In the genomic region with DNA sequence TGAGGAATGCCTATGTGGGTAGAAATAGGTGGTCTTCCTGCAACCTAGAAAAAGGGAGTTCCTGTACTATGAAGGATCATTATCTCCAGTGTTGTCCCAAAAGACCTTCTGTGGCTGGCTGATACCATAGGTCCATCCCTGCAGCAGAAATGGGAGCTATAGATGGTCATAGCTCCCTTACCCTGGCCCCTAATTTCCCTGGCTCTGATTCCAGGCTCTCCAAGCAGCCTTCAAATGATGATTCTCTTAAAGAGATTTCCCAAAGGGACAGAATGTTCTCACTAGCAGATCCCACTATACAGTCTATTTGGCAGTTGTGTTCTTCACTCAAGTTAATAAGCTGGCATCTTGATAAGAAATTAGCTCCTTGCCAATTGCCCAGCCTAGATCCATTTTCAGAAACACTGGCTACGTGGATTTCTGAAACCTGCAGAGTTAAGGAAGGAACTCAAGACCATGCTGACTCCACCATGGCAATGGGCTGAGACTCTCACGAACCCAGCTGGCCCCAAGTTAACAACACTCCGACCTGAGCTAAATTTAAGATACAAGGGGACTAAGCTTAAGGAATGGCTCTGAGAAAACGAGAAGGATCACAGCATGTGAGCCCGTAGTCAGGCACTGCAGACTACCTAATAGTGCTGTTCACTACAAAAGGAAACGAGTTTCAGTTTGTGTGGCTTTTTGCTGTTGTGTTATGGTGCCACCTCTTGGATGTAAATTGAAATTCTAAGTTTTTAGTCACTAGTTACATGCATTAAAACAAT, we compare ENCODE assay signal across 8 cellular contexts. TPM values are rescaled to one million over a fixed set of nuclear protein-coding genes. Genes with fewer than 3 reads are reported as not detected.
DNase-seq lines count a peak whose midpoint lies in the region; ATAC-seq and TF ChIP-seq lines count a peak whose summit lies in the region.

No MANE protein-coding gene starts in this region.

- BruUV-seq in mammary epithelial cell (replicated peaks; lab: Mats Ljungman, UMichigan): no TSS peak

- in situ Hi-C loops in SK-MEL-5 (cut with HindIII; ENCODE audit: low pct_unique_long_range_greater_than_20kb, low sequenced_read_pairs) (no loop called here), mammary epithelial cell (cut with MboI; ENCODE audit: low sequenced_read_pairs in 2 of 2) (loop anchor here (10.0 kb wide), 2 partner anchors 155 to 465 kb away; no protein-coding TSS in a partner anchor)

- WGBS in mammary epithelial cell (ENCODE audit: low coverage, missing lambda C conversion rate): 4% methylated on average over 6 of the region's 6 CpGs

- H3K9ac ChIP-seq in DND-41 (ENCODE audit: low read depth, low read length) (no peak overlapping the region), mammary epithelial cell (ENCODE audit: insufficient read depth, low read length) (no peak overlapping the region)

- no peaks in the 10 kb centered on the region for H3K79me2 ChIP-seq in DND-41 (ENCODE audit: insufficient read depth, low read length)
- no peaks in the 10 kb centered on the region for H3K79me2 ChIP-seq in mammary epithelial cell (ENCODE audit: insufficient read depth, low read length)

- no peaks in the 10 kb centered on the region for H3K9me3 Mint-ChIP-seq in stimulated activated naive CD8-positive, alpha-beta T cell treated with anti-CD3 and anti-CD28 coated beads, Interleukin-15, amount 100 ng/mL, for 72 hours

- H3K4me1 ChIP-seq in DND-41 (ENCODE audit: insufficient read depth, low read length) (no peaks in the 10 kb centered on the region), mammary epithelial cell (ENCODE audit: insufficient read depth, low read length) (peaks cover 4% of the 10 kb centered on the region)

- H3K27ac ChIP-seq in DND-41 (ENCODE audit: low read length) (no peak overlapping the region), mammary epithelial cell (ENCODE audit: insufficient read depth, low read depth, low read length) (no peak overlapping the region)

- H3K9me3 ChIP-seq in DND-41 (ENCODE audit: insufficient read depth, low read length, severe bottlenecking) (no peaks in the 10 kb centered on the region), mammary epithelial cell (replicated peaks; ENCODE audit: insufficient read depth, low read length) (no peaks in the 10 kb centered on the region)

- no peaks in the 10 kb centered on the region for H3K27me3 Mint-ChIP-seq in stimulated activated naive CD8-positive, alpha-beta T cell treated with anti-CD3 and anti-CD28 coated beads, Interleukin-15, amount 100 ng/mL, for 72 hours

- dilution Hi-C loops in mammary epithelial cell (cut with HindIII; ENCODE audit: low sequenced_read_pairs): no loop called here

- H4K20me1 ChIP-seq in DND-41 (ENCODE audit: insufficient read depth, low read length) (no peaks in the 10 kb centered on the region), mammary epithelial cell (ENCODE audit: insufficient read depth, low read length) (no peaks in the 10 kb centered on the region)

- CTCF ChIA-PET in mammary epithelial cell (lab: Charles Lee; ENCODE audit: low non-redundant PET): interaction anchor here (0.7 kb wide), 1 partner anchor 469 kb away, joined by 5 read pairs; no protein-coding TSS in a partner anchor

- peak overlapping the region; percentile 64 to 68 for H3K4me3 Mint-ChIP-seq in stimulated activated naive CD8-positive, alpha-beta T cell treated with anti-CD3 and anti-CD28 coated beads, Interleukin-15, amount 100 ng/mL, for 72 hours

- intact Hi-C loops in mammary epithelial cell (cut with micrococcal nuclease): loop anchor here (1.0 to 10.0 kb wide), 5 partner anchors 151 to 413 kb away; no protein-coding TSS in a partner anchor

- H3K27me3 ChIP-seq in DND-41 (ENCODE audit: insufficient read depth, low read length, poor library complexity): no peaks in the 10 kb centered on the region
- H3K27me3 ChIP-seq in mammary epithelial cell (ENCODE audit: insufficient read depth, low read length): no peaks in the 10 kb centered on the region

- no peak overlapping the region for H3K4me3 ChIP-seq in DND-41 (ENCODE audit: low read depth in 1 of 2, low read length in 2 of 2)
- H3K4me3 ChIP-seq in Jurkat, Clone E6-1 (ENCODE audit: low read length): peak overlapping the region; percentile 35
- H3K4me3 ChIP-seq in mammary epithelial cell (replicated peaks in 1 of 3; ENCODE audit: insufficient read depth in 1 of 3, low read depth in 2 of 3, low read length in 3 of 3): peak overlapping the region; percentile 15 to 39 (median 38)

- peak overlapping the region in 1 of 2 donors; percentile 88 for H3K27ac Mint-ChIP-seq in stimulated activated naive CD8-positive, alpha-beta T cell treated with anti-CD3 and anti-CD28 coated beads, Interleukin-15, amount 100 ng/mL, for 72 hours

- TF ChIP-seq CTCF in DND-41 (IDR thresholded peaks at IDR 0.05; ENCODE audit: borderline replicate concordance, extremely low read depth, low read length, poor library complexity, severe bottlenecking): peak; percentile 53
- TF ChIP-seq CTCF in mammary epithelial cell (conservative IDR thresholded peaks at IDR 0.05 in 1 of 2, IDR thresholded peaks at IDR 0.05 in 1 of 2; ENCODE audit: extremely low read depth in 1 of 2, insufficient read depth in 1 of 2, low read depth in 1 of 2, low read length in 2 of 2): peak; percentile 49 to 64

- H3K4me2 ChIP-seq in DND-41 (ENCODE audit: insufficient read depth, low read length) (no peak overlapping the region), mammary epithelial cell (ENCODE audit: insufficient read depth, low read depth, low read length) (peak overlapping the region; percentile 66)

- H3K36me3 ChIP-seq in DND-41 (ENCODE audit: insufficient read depth, low read length) (0 out of 2 replicates have a peak, but pooled peaks cover 2% of the 10 kb centered on the region), mammary epithelial cell (ENCODE audit: insufficient read depth, low read length) (peaks cover 5% of the 10 kb centered on the region)

- no peak overlapping the region for H2AFZ ChIP-seq in DND-41 (ENCODE audit: low read depth, low read length)
- H2AFZ ChIP-seq in mammary epithelial cell (ENCODE audit: low read depth, low read length): peak overlapping the region; percentile 64

- peaks cover 8% of the 10 kb centered on the region for H3K4me1 Mint-ChIP-seq in stimulated activated naive CD8-positive, alpha-beta T cell treated with anti-CD3 and anti-CD28 coated beads, Interleukin-15, amount 100 ng/mL, for 72 hours

- DNase-seq in DND-41: peak; percentile 20
- peak; percentile 77 for DNase-seq in Jurkat, Clone E6-1 (ENCODE audit: low read depth, low spot score)
- peak; percentile 69 for DNase-seq in SK-MEL-5 (ENCODE audit: low read depth, low spot score)
- peak; percentile 63 for DNase-seq in mammary epithelial cell
- peak; percentile 36 for DNase-seq in kidney glomerular epithelial cell (lab: John Stamatoyannopoulos, UW)
- peak; percentile 26 to 35 for DNase-seq in stimulated activated naive CD8-positive, alpha-beta T cell treated with anti-CD3 and anti-CD28 coated beads, Interleukin-15, amount 100 ng/mL, for 72 hours

- ATAC-seq in DND-41 (ENCODE audit: insufficient read depth, low read depth) (peak; percentile 81), GM19455 (IDR thresholded peaks at IDR 0.05; ENCODE audit: unreplicated experiment) (peak; percentile 73), HG02571 (IDR thresholded peaks at IDR 0.05; ENCODE audit: unreplicated experiment) (no peak)
- peak; percentile 93 for ATAC-seq in stimulated activated naive CD8-positive, alpha-beta T cell treated with anti-CD3 and anti-CD28 coated beads, Interleukin-15, amount 100 ng/mL, for 72 hours

RNA-seq across cellular contexts. Expression of gene C15orf40, which starts 11.4 kb away (rescaled TPM):
- 37.0 TPM for polyA plus RNA-seq in Jurkat, Clone E6-1 (2012; ENCODE audit: insufficient read depth, insufficient read length)
- 25.3 and 26.6 TPM in 2 replicates for total RNA-seq in SK-MEL-5 (2014; rRNA removed; shearing (Covaris generic))
- polyA plus RNA-seq in SK-MEL-5 (2015; cell fraction: cytosol; rRNA removed): 26.7 and 45.1 TPM in 2 replicates
- 19.3 and 30.9 TPM in 2 replicates for polyA plus RNA-seq in SK-MEL-5 (2015; cell fraction: nucleus; rRNA removed)
- 10 to 100 TPM; 14.7 to 28.6 TPM for total RNA-seq in mammary epithelial cell
- 29.1 TPM for polyA plus RNA-seq in mammary epithelial cell
- 21.7 TPM for polyA minus RNA-seq in mammary epithelial cell

RNA-seq across cellular contexts. Expression of gene RAMAC, which starts 14.1 kb away (rescaled TPM):
- polyA plus RNA-seq in Jurkat, Clone E6-1 (2012; ENCODE audit: insufficient read depth, insufficient read length): 34.7 TPM
- 46.5 and 47.2 TPM in 2 replicates for total RNA-seq in SK-MEL-5 (2014; rRNA removed; shearing (Covaris generic))
- polyA plus RNA-seq in SK-MEL-5 (2015; cell fraction: cytosol; rRNA removed): 21.9 and 24.6 TPM in 2 replicates
- polyA plus RNA-seq in SK-MEL-5 (2015; cell fraction: nucleus; rRNA removed): 4.8 and 6.9 TPM in 2 replicates
- total RNA-seq in mammary epithelial cell: 10 to 100 TPM; 22.1 to 30.5 TPM
- polyA plus RNA-seq in mammary epithelial cell: 26.7 TPM
- 6.6 TPM for polyA minus RNA-seq in mammary epithelial cell

RNA-seq across cellular contexts. Expression of gene HOMER2, which starts 47.6 kb away (rescaled TPM):
- 32.2 TPM for polyA plus RNA-seq in Jurkat, Clone E6-1 (2012; ENCODE audit: insufficient read depth, insufficient read length)
- 8.8 and 13.4 TPM in 2 replicates for total RNA-seq in SK-MEL-5 (2014; rRNA removed; shearing (Covaris generic))
- polyA plus RNA-seq in SK-MEL-5 (2015; cell fraction: cytosol; rRNA removed): 7.8 and 10.6 TPM in 2 replicates
- polyA plus RNA-seq in SK-MEL-5 (2015; cell fraction: nucleus; rRNA removed): 9.2 and 9.6 TPM in 2 replicates
- 10 to 100 TPM; 22.9 to 30.0 TPM for total RNA-seq in mammary epithelial cell
- polyA plus RNA-seq in mammary epithelial cell: 14.9 TPM
- 1.6 TPM for polyA minus RNA-seq in mammary epithelial cell

Comparison
In these comparisons a context has a peak if more than half of its experiments do, and no peak if none do; other contexts are left out.
1. DNase-seq: peak in every context shown above with its lines; median percentile 77 in Jurkat, Clone E6-1; 69 in SK-MEL-5; 63 in mammary epithelial cell; 36 in kidney glomerular epithelial cell; 30 in stimulated activated naive CD8-positive, alpha-beta T cell treated with anti-CD3 and anti-CD28 coated beads, Interleukin-15, amount 100 ng/mL, for 72 hours; 20 in DND-41.
2. H3K4me3 ChIP-seq: peak in Jurkat, Clone E6-1 (single experiment) and mammary epithelial cell (3 of 3); none in DND-41 (0 of 2).